ENCODE assay signal across 8 cellular contexts in the genomic region with DNA sequence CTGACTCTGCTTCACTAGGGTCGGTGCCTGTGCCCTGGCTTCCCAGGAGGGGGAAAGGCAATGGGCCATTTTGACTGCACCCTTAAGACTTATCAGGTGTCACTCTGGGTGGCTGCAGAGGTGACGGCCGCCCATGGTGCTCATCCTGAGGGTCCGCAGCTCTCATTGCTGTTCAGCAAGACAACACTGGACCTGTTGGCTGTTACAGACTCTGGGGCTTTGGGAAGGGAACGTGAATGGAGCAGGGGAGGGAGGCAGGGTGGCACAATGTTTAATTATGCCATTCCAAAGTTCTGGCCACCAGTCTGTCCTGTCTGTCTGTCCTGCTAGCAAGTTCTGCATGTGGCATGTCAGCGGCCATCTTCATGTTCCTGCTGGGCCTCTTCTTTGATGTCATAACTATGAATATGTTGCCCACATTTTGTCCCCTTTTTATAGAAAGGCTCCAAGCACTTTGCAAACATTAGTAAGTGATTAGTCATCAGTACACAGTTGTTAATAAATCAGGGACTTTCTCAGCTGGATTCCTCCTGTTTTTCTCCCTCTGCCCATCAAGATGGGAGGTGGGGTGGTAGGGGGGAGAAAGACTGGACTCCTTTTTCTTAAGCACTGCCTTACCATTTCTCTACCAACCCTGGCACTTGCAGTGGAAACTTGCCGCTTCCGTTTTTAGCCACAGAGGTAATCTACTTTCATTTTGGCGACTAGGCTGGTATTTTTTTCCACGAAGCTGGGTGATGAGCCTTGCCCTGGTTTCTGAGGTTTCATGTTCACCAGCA.
DNase-seq lines count a peak whose midpoint lies in the region; ATAC-seq, FAIRE-seq and TF ChIP-seq lines count a peak whose summit lies in the region.

No MANE protein-coding gene starts in this region.

- no peak overlapping the region for H2BK12ac ChIP-seq in trophoblast cell (ENCODE audit: low read length)

- peaks cover 11% of the 10 kb centered on the region for H3K4me1 ChIP-seq in Karpas-422 (ENCODE audit: low read length)
- H3K4me1 ChIP-seq in endothelial cell of umbilical vein (ENCODE audit: control insufficient read depth, extremely low read depth, insufficient read depth, low read length): no peaks in the 10 kb centered on the region
- H3K4me1 ChIP-seq in trophoblast cell (ENCODE audit: control insufficient read depth in 1 of 2, insufficient read depth in 2 of 2, low read length in 2 of 2): no peaks in the 10 kb centered on the region

- peak overlapping the region in 4 of 7 donors; percentile 18 to 73 (median 42) for H3K27ac Mint-ChIP-seq in CD14-positive monocyte

- H3K9me1 ChIP-seq in endothelial cell of umbilical vein (replicated peaks; ENCODE audit: control insufficient read depth, extremely low read depth, insufficient read depth, low read length): no peaks in the 10 kb centered on the region

- no peak overlapping the region for H3K18ac ChIP-seq in trophoblast cell (ENCODE audit: low read length)

- no peak overlapping the region for H3K14ac ChIP-seq in trophoblast cell (ENCODE audit: low read length)

- peak; percentile 78 for ATAC-seq in GM21528 (IDR thresholded peaks at IDR 0.05; ENCODE audit: low FRiP score, unreplicated experiment)

- dilution Hi-C loops in endothelial cell of umbilical vein (cut with MboI; ENCODE audit: extremely low pct_ligation_motif_present, low sequenced_read_pairs): no loop called here

- H4K20me1 ChIP-seq in Karpas-422 (ENCODE audit: insufficient read depth, low read depth, low read length) (no peaks in the 10 kb centered on the region), endothelial cell of umbilical vein (replicated peaks; ENCODE audit: control insufficient read depth, extremely low read depth, insufficient read depth, low read length) (no peaks in the 10 kb centered on the region)

- H3K9me3 Mint-ChIP-seq in CD14-positive monocyte: no peaks in the 10 kb centered on the region

- H4K8ac ChIP-seq in trophoblast cell (ENCODE audit: low read depth, low read length): no peak overlapping the region

- CTCF ChIA-PET in endothelial cell of umbilical vein (lab: Charles Lee): interaction anchor here (1.2 to 4.1 kb wide), 3 partner anchors 10 to 31 kb away, joined by 4 to 32 read pairs (median 4); no protein-coding TSS in a partner anchor

- H2BK5ac ChIP-seq in trophoblast cell (ENCODE audit: low read depth, low read length, poor library complexity): no peak overlapping the region

- no peak overlapping the region for H3K23ac ChIP-seq in trophoblast cell (ENCODE audit: low read length)

- no peaks in the 10 kb centered on the region for H3K36me3 Mint-ChIP-seq in CD14-positive monocyte

- no peaks in the 10 kb centered on the region for H3K79me1 ChIP-seq in trophoblast cell (ENCODE audit: low read length)

- no peak for TF ChIP-seq CTCF in CD14-positive monocyte (IDR thresholded peaks at IDR 0.05)
- TF ChIP-seq CTCF in endothelial cell of umbilical vein (IDR thresholded peaks at IDR 0.05; ENCODE audit: extremely low read depth in 1 of 2, insufficient read depth in 1 of 2, low read depth in 1 of 2, low read length in 2 of 2): no peak

- no peak overlapping the region for H2BK120ac ChIP-seq in trophoblast cell (ENCODE audit: insufficient read depth, low read length, poor library complexity)

- POLR2A ChIA-PET in endothelial cell of umbilical vein (lab: Charles Lee): no interaction called here

- H3K4me1 Mint-ChIP-seq in CD14-positive monocyte: peaks cover 14% of the 10 kb centered on the region

- H3K9me3 ChIP-seq in Karpas-422 (ENCODE audit: low read length): no peaks in the 10 kb centered on the region
- H3K9me3 ChIP-seq in endothelial cell of umbilical vein (replicated peaks; ENCODE audit: control insufficient read depth, insufficient read depth, low read length): no peaks in the 10 kb centered on the region
- H3K9me3 ChIP-seq in trophoblast cell (ENCODE audit: insufficient read depth, low read depth, low read length): no peaks in the 10 kb centered on the region

- H4K91ac ChIP-seq in trophoblast cell (ENCODE audit: low read depth, low read length): no peak overlapping the region

- peak overlapping the region; percentile 60 for H3K4me3 ChIP-seq in Karpas-422 (ENCODE audit: low read length)
- peak overlapping the region in 1 of 3 experiments; percentile 38 for H3K4me3 ChIP-seq in endothelial cell of umbilical vein (replicated peaks in 1 of 3; ENCODE audit: insufficient read depth in 1 of 3, low read depth in 1 of 3, low read length in 3 of 3)
- no peak overlapping the region for H3K4me3 ChIP-seq in trophoblast cell (ENCODE audit: low read depth, low read length)

- H3K4me3 Mint-ChIP-seq in CD14-positive monocyte: peak overlapping the region; percentile 79 to 86

- peak; percentile 48 for FAIRE-seq in endothelial cell of umbilical vein (lab: Jason Lieb, UNC)

- intact Hi-C loops in CD14-positive monocyte (cut with micrococcal nuclease) (no loop called here), endothelial cell of umbilical vein (cut with micrococcal nuclease) (no loop called here)

- no TSS peak for BruUV-seq in endothelial cell of umbilical vein (replicated peaks; lab: Mats Ljungman, UMichigan)

- DNase-seq in CD14-positive monocyte (ENCODE audit: low spot score): no peak
- DNase-seq in Karpas-422: peak; percentile 68
- DNase-seq in activated CD4-positive, alpha-beta T cell treated with anti-CD3 and anti-CD28 coated beads, Interleukin-2, amount 50 U/mL, for 24 hours (ENCODE audit: low read depth in 1 of 2, low spot score in 1 of 2): peak; percentile 37 to 81
- DNase-seq in endothelial cell of umbilical vein (ENCODE audit: low read depth, low spot score): peak; percentile 38
- DNase-seq in trophoblast cell: peak; percentile 10 to 58
- no peak for DNase-seq in NCI-H524 treated with DMSO at 0.1 percent for 48 hours (lab: John Stamatoyannopoulos, UW)
- no peak for DNase-seq in inferior parietal cortex (ENCODE audit: extremely low spot score)

- H3K36me3 ChIP-seq in Karpas-422 (ENCODE audit: insufficient read depth, low read length) (no peaks in the 10 kb centered on the region), endothelial cell of umbilical vein (ENCODE audit: control insufficient read depth in 2 of 2, extremely low read depth in 1 of 2, insufficient read depth in 2 of 2, low read length in 2 of 2) (no peaks in the 10 kb centered on the region), trophoblast cell (ENCODE audit: control insufficient read depth in 1 of 2, insufficient read depth in 2 of 2, low read length in 2 of 2) (no peaks in the 10 kb centered on the region)

- no peak overlapping the region for H4K12ac ChIP-seq in trophoblast cell (ENCODE audit: low read depth, low read length)

- H3K27ac ChIP-seq in Karpas-422 (ENCODE audit: low read length) (no peak overlapping the region), endothelial cell of umbilical vein (ENCODE audit: insufficient read depth, low read depth, low read length) (no peak overlapping the region), trophoblast cell (ENCODE audit: low read depth, low read length) (no peak overlapping the region)

- H3K4me2 ChIP-seq in Karpas-422 (ENCODE audit: low read depth, low read length, poor library complexity, severe bottlenecking) (peak overlapping the region; percentile 71), endothelial cell of umbilical vein (ENCODE audit: insufficient read depth, low read length) (peak overlapping the region; percentile 80), trophoblast cell (ENCODE audit: low read length) (no peak overlapping the region)

- no peaks in the 10 kb centered on the region for H3K27me3 ChIP-seq in Karpas-422 (ENCODE audit: low read length)
- H3K27me3 ChIP-seq in endothelial cell of umbilical vein (ENCODE audit: control insufficient read depth in 2 of 2, insufficient read depth in 2 of 2, low read length in 2 of 2): peaks cover 0 to 2% of the 10 kb centered on the region in 2 experiments
- H3K27me3 ChIP-seq in trophoblast cell (ENCODE audit: insufficient read depth, low read length): no peaks in the 10 kb centered on the region

- no peaks in the 10 kb centered on the region for H3K79me2 ChIP-seq in Karpas-422 (ENCODE audit: low read length)
- H3K79me2 ChIP-seq in endothelial cell of umbilical vein (ENCODE audit: control insufficient read depth, insufficient read depth, low read length): no peaks in the 10 kb centered on the region
- no peaks in the 10 kb centered on the region for H3K79me2 ChIP-seq in trophoblast cell (ENCODE audit: control insufficient read depth, insufficient read depth, low read length, poor library complexity)

- TF ChIP-seq POLR2A in endothelial cell of umbilical vein (IDR thresholded peaks at IDR 0.05; ENCODE audit: low read depth, low read length): no peak

- no peaks in the 10 kb centered on the region for H3K9me2 ChIP-seq in Karpas-422 (replicated peaks; ENCODE audit: insufficient read depth, low read length)

- H2AFZ ChIP-seq in Karpas-422 (ENCODE audit: low read length) (peak overlapping the region; percentile 78), endothelial cell of umbilical vein (ENCODE audit: low read depth, low read length) (peak overlapping the region; percentile 67), trophoblast cell (ENCODE audit: insufficient read depth, low read length, poor library complexity) (no peak overlapping the region)

- H3K9ac ChIP-seq in Karpas-422 (ENCODE audit: low read length) (peak overlapping the region; percentile 54), endothelial cell of umbilical vein (replicated peaks; ENCODE audit: extremely low read depth, insufficient read depth, low read length) (peak overlapping the region; percentile 32), trophoblast cell (ENCODE audit: low read length) (no peak overlapping the region)

- H3K4ac ChIP-seq in trophoblast cell (ENCODE audit: low read depth, low read length): no peak overlapping the region

- H2AK5ac ChIP-seq in trophoblast cell (ENCODE audit: low read length): no peak overlapping the region

- whole genome bisulfite sequencing in trophoblast cell (ENCODE audit: extremely low coverage, insufficient coverage, insufficient read length): no CpG with 5 or more reads among the region's 10 CpGs

- H3K27me3 Mint-ChIP-seq in CD14-positive monocyte (ENCODE audit: low read depth in 3 of 3): peaks cover 1 to 2% (median 2%) of the 10 kb centered on the region in 3 donors

TF ChIP-seq in endothelial cell of umbilical vein, 7 proteins besides CTCF, POLR2A, EP300 and RAD21 (continues in another document):
- no peak for TF ChIP-seq MYC (IDR thresholded peaks at IDR 0.05; ENCODE audit: low read depth, low read length)
- TF ChIP-seq FOS (IDR thresholded peaks at IDR 0.05; ENCODE audit: borderline replicate concordance, insufficient read depth, low read length): no peak
- TF ChIP-seq EZH2 (IDR thresholded peaks at IDR 0.05; ENCODE audit: borderline replicate concordance, low read depth, low read length, severe bottlenecking): no peak
- no peak for TF ChIP-seq GATA2 (IDR thresholded peaks at IDR 0.05; ENCODE audit: insufficient read depth, insufficient read length, low read depth, low read length)
- no peak for TF ChIP-seq POLR2AphosphoS5 (IDR thresholded peaks at IDR 0.05; ENCODE audit: insufficient read depth, low read depth, low read length)
- TF ChIP-seq JUN (IDR thresholded peaks at IDR 0.05; ENCODE audit: borderline replicate concordance, insufficient read depth, insufficient read length, low read depth): no peak

Comparison
In these comparisons a context has a peak if more than half of its experiments do, and no peak if none do; other contexts are left out.
1. DNase-seq: peak in Karpas-422 (single experiment), activated CD4-positive, alpha-beta T cell treated with anti-CD3 and anti-CD28 coated beads, Interleukin-2, amount 50 U/mL, for 24 hours (2 of 2), endothelial cell of umbilical vein (single experiment) and trophoblast cell (2 of 2); none in CD14-positive monocyte (single experiment), NCI-H524 treated with DMSO at 0.1 percent for 48 hours (single experiment) and inferior parietal cortex (single experiment).